In genomic region chr3:179196098-179196497, GRCh38 we compare ENCODE assay signal across 1 cellular context.
A peak's percentile ranks its signal among the peaks of the same experiment; 100 is the strongest.
TF ChIP-seq lines count a peak whose summit lies in the region.

No MANE protein-coding gene starts in this region.

TF ChIP-seq in GM12878, 131 proteins besides CTCF, POLR2A, EP300 and RAD21:
- TF ChIP-seq NFIC (IDR thresholded peaks at IDR 0.05; ENCODE audit: low read depth, low read length) (peak; percentile 69; the same call in 1 of the 2 replicates), PBX3 (IDR thresholded peaks at IDR 0.05; ENCODE audit: insufficient replicate concordance, low read depth, low read length) (peak; percentile 19), MAX (IDR thresholded peaks at IDR 0.05; ENCODE audit: low read depth, low read length) (no peak), MTA3 (IDR thresholded peaks at IDR 0.05; ENCODE audit: borderline replicate concordance, low read length) (no peak), GATAD2B (conservative IDR thresholded peaks at IDR 0.05; ENCODE audit: low read depth) (no peak), TCF3 (IDR thresholded peaks at IDR 0.05; ENCODE audit: borderline replicate concordance, insufficient read depth, low read depth, low read length) (0 out of 2 replicates have a peak, but pooled peaks have one; percentile 35), PAX8 (IDR thresholded peaks at IDR 0.05) (no peak), SUZ12 (IDR thresholded peaks at IDR 0.05; ENCODE audit: unreplicated experiment) (no peak), ATF7 (IDR thresholded peaks at IDR 0.05; ENCODE audit: low read depth) (peak; percentile 76), POU2F2 (IDR thresholded peaks at IDR 0.05; ENCODE audit: borderline replicate concordance, low read depth, low read length) (0 out of 3 replicates have a peak, but pooled peaks have one; percentile 33), MLLT1 (IDR thresholded peaks at IDR 0.05) (0 out of 2 replicates have a peak, but pooled peaks have one; percentile 38), PKNOX1 (IDR thresholded peaks at IDR 0.05) (peak; percentile 75), SPI1 (IDR thresholded peaks at IDR 0.05; ENCODE audit: borderline replicate concordance, insufficient read depth, low read depth, low read length) (no peak), ATF2 (IDR thresholded peaks at IDR 0.05; ENCODE audit: low read length) (peak; percentile 80), YBX1 (IDR thresholded peaks at IDR 0.05) (no peak), CBFB (IDR thresholded peaks at IDR 0.05; ENCODE audit: low read depth) (peak; percentile 85), JUNB (IDR thresholded peaks at IDR 0.05) (peak; percentile 39; the same call in 1 of the 2 replicates), RUNX3 (IDR thresholded peaks at IDR 0.05; ENCODE audit: low read length) (peak; percentile 99), FOS (IDR thresholded peaks at IDR 0.05; ENCODE audit: borderline replicate concordance, extremely low read depth, insufficient read length) (no peak), CREB1 (IDR thresholded peaks at IDR 0.05; ENCODE audit: low read depth) (peak; percentile 47; the same call in 1 of the 2 replicates), SKIL (IDR thresholded peaks at IDR 0.05; ENCODE audit: low read depth, poor library complexity, severe bottlenecking) (peak; percentile 42), RELA (IDR thresholded peaks at IDR 0.05; ENCODE audit: borderline replicate concordance, partially characterized antibody) (no peak), CREM (IDR thresholded peaks at IDR 0.05; ENCODE audit: low read depth) (no peak), TCF12 (IDR thresholded peaks at IDR 0.05; ENCODE audit: low read depth, low read length) (peak; percentile 87), SIN3A (IDR thresholded peaks at IDR 0.05; ENCODE audit: low read depth, low read length) (0 out of 2 replicates have a peak, but pooled peaks have one; percentile 46), YY1 (IDR thresholded peaks at IDR 0.05; ENCODE audit: low read depth, low read length) (no peak), ZNF384 (IDR thresholded peaks at IDR 0.05; ENCODE audit: borderline replicate concordance, low read depth, low read length) (peak; percentile 79; the same call in 1 of the 2 replicates), FOXM1 (IDR thresholded peaks at IDR 0.05; ENCODE audit: low read depth, low read length) (peak; percentile 66; the same call in 1 of the 2 replicates)
